ENCODE assay signal across 32 cellular contexts in genomic region chr6:36345681-36346417, GRCh38. TPM values are rescaled to one million over a fixed set of nuclear protein-coding genes. Genes with fewer than 3 reads are reported as not detected.
A peak's percentile ranks its signal among the peaks of the same experiment; 100 is the strongest.
DNase-seq lines count a peak whose midpoint lies in the region; ATAC-seq and TF ChIP-seq lines count a peak whose summit lies in the region.
"Had no signal": no experiment of that assay in that cellular context is flagged by ENCODE, and none has a peak within 500 bp of the region (broad histone marks: within the 10 kb centered on the region; RNA-seq: fewer than 3 reads in every experiment).

No MANE protein-coding gene starts in this region.

- H3K36me3 ChIP-seq in endodermal cell (ENCODE audit: control insufficient read depth, insufficient read depth, low read length) (no peaks in the 10 kb centered on the region), neural progenitor cell (no peaks in the 10 kb centered on the region)
- H3K36me3 ChIP-seq: upper lobe of right lung had no signal

- H3K9me3 Mint-ChIP-seq in endodermal cell (no peaks in the 10 kb centered on the region), neural progenitor cell (no peaks in the 10 kb centered on the region)
- H3K9me3 Mint-ChIP-seq: activated naive CD4-positive, alpha-beta T cell treated with anti-CD3 and anti-CD28 coated beads, Interleukin-2, amount 50 U/mL, for 24 hours; IgD-negative memory B cell; memory B cell; naive B cell had no signal

- H3K9me3 ChIP-seq in endodermal cell (ENCODE audit: control insufficient read depth, low read length) (no peaks in the 10 kb centered on the region), neural progenitor cell (ENCODE audit: low read depth) (no peaks in the 10 kb centered on the region)
- H3K9me3 ChIP-seq: upper lobe of right lung had no signal

- TF ChIP-seq RAD21 in Ishikawa (IDR thresholded peaks at IDR 0.05; ENCODE audit: low read depth) = no peak

- H3K4me3 ChIP-seq in endodermal cell (ENCODE audit: low read length) (no peak overlapping the region), neural progenitor cell (no peak overlapping the region)
- H3K4me3 ChIP-seq: upper lobe of right lung had no signal

- H3K4me3 Mint-ChIP-seq in endodermal cell (no peak overlapping the region), neural progenitor cell (no peak overlapping the region)
- H3K4me3 Mint-ChIP-seq: activated naive CD4-positive, alpha-beta T cell treated with anti-CD3 and anti-CD28 coated beads, Interleukin-2, amount 50 U/mL, for 24 hours; B cell; memory B cell; naive B cell; T-helper 17 cell had no signal

- H3K9ac ChIP-seq in endodermal cell (ENCODE audit: extremely low read depth, low read length, poor library complexity, severe bottlenecking) (no peak overlapping the region), neural progenitor cell (no peak overlapping the region)

- H3K36me3 Mint-ChIP-seq in endodermal cell (ENCODE audit: low read depth) = no peaks in the 10 kb centered on the region
- no peaks in the 10 kb centered on the region for H3K36me3 Mint-ChIP-seq in neural progenitor cell
- H3K36me3 Mint-ChIP-seq: activated naive CD4-positive, alpha-beta T cell treated with anti-CD3 and anti-CD28 coated beads, Interleukin-2, amount 50 U/mL, for 24 hours; IgD-negative memory B cell; memory B cell; naive B cell had no signal

- DNase-seq in NCI-H748 (lab: John Stamatoyannopoulos, UW; ENCODE audit: unreplicated experiment) (peak; percentile 47), NCI-H748 treated with DMSO at 0.1 percent for 48 hours (lab: John Stamatoyannopoulos, UW) (no peak), endodermal cell (peak; percentile 65), neural progenitor cell (ENCODE audit: low spot score) (peak; percentile 32), activated gamma-delta T cell treated with Interleukin-2 at 50 U/mL for 16 hours (no peak), NCI-H2171 (lab: John Stamatoyannopoulos, UW) (no peak)
- DNase-seq: activated CD4-positive, alpha-beta T cell treated with anti-CD3 and anti-CD28 coated beads for 4 hours; dermis blood vessel endothelial cell; DMS79; H7; head of caudate nucleus; naive B cell; NCI-H2107; NCI-H526 treated with DMSO at 0.1 percent for 48 hours; retina; small intestine; stimulated activated CD4-positive, alpha-beta T cell treated with anti-CD3 and anti-CD28 coated beads, Interleukin-2, amount 100 ng/mL, for 24 hours; T-helper 17 cell; upper lobe of right lung had no signal

- no peaks in the 10 kb centered on the region for H3K79me2 ChIP-seq in neural progenitor cell (ENCODE audit: low read depth)

- H3F3A ChIP-seq in neural progenitor cell (ENCODE audit: low read depth) = no peaks in the 10 kb centered on the region

- H3K27me3 ChIP-seq in endodermal cell (ENCODE audit: control insufficient read depth, insufficient read depth, low read length, poor library complexity, severe bottlenecking) = no peaks in the 10 kb centered on the region
- peaks cover 5% of the 10 kb centered on the region for H3K27me3 ChIP-seq in neural progenitor cell
- H3K27me3 ChIP-seq: upper lobe of right lung had no signal

- H3K4me1 ChIP-seq in endodermal cell (ENCODE audit: control insufficient read depth, insufficient read depth, low read length) = no peaks in the 10 kb centered on the region
- H3K4me1 ChIP-seq in neural progenitor cell = peaks cover 4% of the 10 kb centered on the region

- H3K27ac ChIP-seq in endodermal cell (ENCODE audit: low read depth, low read length) (no peak overlapping the region), neural progenitor cell (no peak overlapping the region)
- H3K27ac ChIP-seq: upper lobe of right lung had no signal

- TF ChIP-seq CTCF in endodermal cell (conservative IDR thresholded peaks at IDR 0.05) = no peak
- TF ChIP-seq CTCF in neural progenitor cell (IDR thresholded peaks at IDR 0.05) = no peak

- H4K20me1 ChIP-seq in neural progenitor cell (ENCODE audit: low read depth) = no peaks in the 10 kb centered on the region

- H3K27ac Mint-ChIP-seq in endodermal cell (no peak overlapping the region), neural progenitor cell (no peak overlapping the region)
- H3K27ac Mint-ChIP-seq: activated naive CD4-positive, alpha-beta T cell treated with anti-CD3 and anti-CD28 coated beads, Interleukin-2, amount 50 U/mL, for 24 hours; B cell; IgD-negative memory B cell; memory B cell; T-helper 17 cell had no signal

- 90 to 96% methylated on average over 10 to 12 of the region's 12 CpGs for WGBS in endodermal cell (ENCODE audit: insufficient coverage in 1 of 2, insufficient read length in 1 of 2), 2 experiments

- H3K27me3 Mint-ChIP-seq in endodermal cell (ENCODE audit: insufficient read depth) (peaks cover under 1% of the 10 kb centered on the region), neural progenitor cell (ENCODE audit: insufficient read depth, low read depth) (peaks cover 6% of the 10 kb centered on the region)

- no peak for TF ChIP-seq EP300 in Ishikawa (IDR thresholded peaks at IDR 0.05; ENCODE audit: borderline replicate concordance)

- H3K4me1 Mint-ChIP-seq in endodermal cell (peaks cover 10% of the 10 kb centered on the region), neural progenitor cell (peaks cover 26% of the 10 kb centered on the region)

- no peak overlapping the region for H3K4me2 ChIP-seq in neural progenitor cell

- peak overlapping the region; percentile 91 for H2AFZ ChIP-seq in neural progenitor cell (replicated peaks)

- no peak for ATAC-seq in HG03135 (IDR thresholded peaks at IDR 0.05; ENCODE audit: unreplicated experiment)
- ATAC-seq: T-helper 17 cell, upper lobe of right lung had no signal

TF ChIP-seq in Ishikawa, 13 proteins besides CTCF, POLR2A, EP300 and RAD21:
- TF ChIP-seq, protein P1, sequence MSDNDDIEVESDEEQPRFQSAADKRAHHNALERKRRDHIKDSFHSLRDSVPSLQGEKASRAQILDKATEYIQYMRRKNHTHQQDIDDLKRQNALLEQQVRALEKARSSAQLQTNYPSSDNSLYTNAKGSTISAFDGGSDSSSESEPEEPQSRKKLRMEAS (IDR thresholded peaks at IDR 0.05) = 0 out of 2 replicates have a peak, but pooled peaks have one; percentile 11
- no peak for TF ChIP-seq YY1 (IDR thresholded peaks at IDR 0.05; ENCODE audit: low read depth)

RNA-seq across cellular contexts. Expression of gene BNIP5, which starts 9.2 kb away (rescaled TPM):
- total RNA-seq in endodermal cell = not detected
- polyA plus RNA-seq in endodermal cell (2013, experiment 1 of 2) = not detected
- polyA plus RNA-seq in endodermal cell (2013, experiment 2 of 2) = 0.08 TPM
- not detected in 2 replicates for total RNA-seq in neural progenitor cell (ENCODE audit: low replicate concordance)
- total RNA-seq: A673, aorta, cardiac septum, dermis blood vessel endothelial cell, H7, M059J, omental fat pad, RPMI7951, SK-MEL-5, T-helper 17 cell, upper lobe of right lung had no signal
- polyA plus RNA-seq: IgD-negative memory B cell had no signal

RNA-seq across cellular contexts. Expression of gene ETV7, which starts 41.6 kb away (rescaled TPM):
- total RNA-seq in endodermal cell (under 1 TPM; 0.42 TPM), neural progenitor cell (ENCODE audit: low replicate concordance) (0.09 and 0.11 TPM in 2 replicates)
- 0.18 TPM for polyA plus RNA-seq in endodermal cell (2013, experiment 1 of 2)
- polyA plus RNA-seq in endodermal cell (2013, experiment 2 of 2) = 0.41 TPM
- total RNA-seq: SK-MEL-5 had no signal

Comparison
In these comparisons a context has a peak if more than half of its experiments do, and no peak if none do; other contexts are left out.
1. DNase-seq: peak in NCI-H748 (single experiment), endodermal cell (single experiment) and neural progenitor cell (single experiment); none in NCI-H748 treated with DMSO at 0.1 percent for 48 hours (single experiment), activated gamma-delta T cell treated with Interleukin-2 at 50 U/mL for 16 hours (single experiment) and NCI-H2171 (single experiment).